In genomic region chr4:75545526-75545925, GRCh38 we compare ENCODE assay signal across 1 cellular context.
TF ChIP-seq lines count a peak whose summit lies in the region.

No MANE protein-coding gene starts in this region.

TF ChIP-seq in WTC11, 78 proteins besides CTCF, POLR2A, EP300 and RAD21 (continued from another document):
- TF ChIP-seq, protein P1, sequence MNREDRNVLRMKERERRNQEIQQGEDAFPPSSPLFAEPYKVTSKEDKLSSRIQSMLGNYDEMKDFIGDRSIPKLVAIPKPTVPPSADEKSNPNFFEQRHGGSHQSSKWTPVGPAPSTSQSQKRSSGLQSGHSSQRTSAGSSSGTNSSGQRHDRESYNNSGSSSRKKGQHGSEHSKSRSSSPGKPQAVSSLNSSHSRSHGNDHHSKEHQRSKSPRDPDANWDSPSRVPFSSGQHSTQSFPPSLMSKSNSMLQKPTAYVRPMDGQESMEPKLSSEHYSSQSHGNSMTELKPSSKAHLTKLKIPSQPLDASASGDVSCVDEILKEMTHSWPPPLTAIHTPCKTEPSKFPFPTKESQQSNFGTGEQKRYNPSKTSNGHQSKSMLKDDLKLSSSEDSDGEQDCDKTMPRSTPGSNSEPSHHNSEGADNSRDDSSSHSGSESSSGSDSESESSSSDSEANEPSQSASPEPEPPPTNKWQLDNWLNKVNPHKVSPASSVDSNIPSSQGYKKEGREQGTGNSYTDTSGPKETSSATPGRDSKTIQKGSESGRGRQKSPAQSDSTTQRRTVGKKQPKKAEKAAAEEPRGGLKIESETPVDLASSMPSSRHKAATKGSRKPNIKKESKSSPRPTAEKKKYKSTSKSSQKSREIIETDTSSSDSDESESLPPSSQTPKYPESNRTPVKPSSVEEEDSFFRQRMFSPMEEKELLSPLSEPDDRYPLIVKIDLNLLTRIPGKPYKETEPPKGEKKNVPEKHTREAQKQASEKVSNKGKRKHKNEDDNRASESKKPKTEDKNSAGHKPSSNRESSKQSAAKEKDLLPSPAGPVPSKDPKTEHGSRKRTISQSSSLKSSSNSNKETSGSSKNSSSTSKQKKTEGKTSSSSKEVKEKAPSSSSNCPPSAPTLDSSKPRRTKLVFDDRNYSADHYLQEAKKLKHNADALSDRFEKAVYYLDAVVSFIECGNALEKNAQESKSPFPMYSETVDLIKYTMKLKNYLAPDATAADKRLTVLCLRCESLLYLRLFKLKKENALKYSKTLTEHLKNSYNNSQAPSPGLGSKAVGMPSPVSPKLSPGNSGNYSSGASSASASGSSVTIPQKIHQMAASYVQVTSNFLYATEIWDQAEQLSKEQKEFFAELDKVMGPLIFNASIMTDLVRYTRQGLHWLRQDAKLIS (CRISPR knock-in tag; IDR thresholded peaks at IDR 0.05; ENCODE audit: borderline replicate concordance): no peak
- TF ChIP-seq ELF4 (CRISPR knock-in tag; IDR thresholded peaks at IDR 0.05; ENCODE audit: low read depth): no peak
- TF ChIP-seq ARID4B (CRISPR knock-in tag; IDR thresholded peaks at IDR 0.05; ENCODE audit: borderline replicate concordance): no peak
- TF ChIP-seq ZNF138 (CRISPR knock-in tag; conservative IDR thresholded peaks at IDR 0.05): no peak
- no peak for TF ChIP-seq CREB1 (CRISPR knock-in tag; IDR thresholded peaks at IDR 0.05)
- TF ChIP-seq, protein P2, sequence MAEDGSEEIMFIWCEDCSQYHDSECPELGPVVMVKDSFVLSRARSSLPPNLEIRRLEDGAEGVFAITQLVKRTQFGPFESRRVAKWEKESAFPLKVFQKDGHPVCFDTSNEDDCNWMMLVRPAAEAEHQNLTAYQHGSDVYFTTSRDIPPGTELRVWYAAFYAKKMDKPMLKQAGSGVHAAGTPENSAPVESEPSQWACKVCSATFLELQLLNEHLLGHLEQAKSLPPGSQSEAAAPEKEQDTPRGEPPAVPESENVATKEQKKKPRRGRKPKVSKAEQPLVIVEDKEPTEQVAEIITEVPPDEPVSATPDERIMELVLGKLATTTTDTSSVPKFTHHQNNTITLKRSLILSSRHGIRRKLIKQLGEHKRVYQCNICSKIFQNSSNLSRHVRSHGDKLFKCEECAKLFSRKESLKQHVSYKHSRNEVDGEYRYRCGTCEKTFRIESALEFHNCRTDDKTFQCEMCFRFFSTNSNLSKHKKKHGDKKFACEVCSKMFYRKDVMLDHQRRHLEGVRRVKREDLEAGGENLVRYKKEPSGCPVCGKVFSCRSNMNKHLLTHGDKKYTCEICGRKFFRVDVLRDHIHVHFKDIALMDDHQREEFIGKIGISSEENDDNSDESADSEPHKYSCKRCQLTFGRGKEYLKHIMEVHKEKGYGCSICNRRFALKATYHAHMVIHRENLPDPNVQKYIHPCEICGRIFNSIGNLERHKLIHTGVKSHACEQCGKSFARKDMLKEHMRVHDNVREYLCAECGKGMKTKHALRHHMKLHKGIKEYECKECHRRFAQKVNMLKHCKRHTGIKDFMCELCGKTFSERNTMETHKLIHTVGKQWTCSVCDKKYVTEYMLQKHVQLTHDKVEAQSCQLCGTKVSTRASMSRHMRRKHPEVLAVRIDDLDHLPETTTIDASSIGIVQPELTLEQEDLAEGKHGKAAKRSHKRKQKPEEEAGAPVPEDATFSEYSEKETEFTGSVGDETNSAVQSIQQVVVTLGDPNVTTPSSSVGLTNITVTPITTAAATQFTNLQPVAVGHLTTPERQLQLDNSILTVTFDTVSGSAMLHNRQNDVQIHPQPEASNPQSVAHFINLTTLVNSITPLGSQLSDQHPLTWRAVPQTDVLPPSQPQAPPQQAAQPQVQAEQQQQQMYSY (CRISPR knock-in tag; IDR thresholded peaks at IDR 0.05): no peak
- TF ChIP-seq, protein P3, sequence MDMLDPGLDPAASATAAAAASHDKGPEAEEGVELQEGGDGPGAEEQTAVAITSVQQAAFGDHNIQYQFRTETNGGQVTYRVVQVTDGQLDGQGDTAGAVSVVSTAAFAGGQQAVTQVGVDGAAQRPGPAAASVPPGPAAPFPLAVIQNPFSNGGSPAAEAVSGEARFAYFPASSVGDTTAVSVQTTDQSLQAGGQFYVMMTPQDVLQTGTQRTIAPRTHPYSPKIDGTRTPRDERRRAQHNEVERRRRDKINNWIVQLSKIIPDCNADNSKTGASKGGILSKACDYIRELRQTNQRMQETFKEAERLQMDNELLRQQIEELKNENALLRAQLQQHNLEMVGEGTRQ (CRISPR knock-in tag; IDR thresholded peaks at IDR 0.05): no peak
